ENCODE assay signal across 31 cellular contexts in the genomic region with DNA sequence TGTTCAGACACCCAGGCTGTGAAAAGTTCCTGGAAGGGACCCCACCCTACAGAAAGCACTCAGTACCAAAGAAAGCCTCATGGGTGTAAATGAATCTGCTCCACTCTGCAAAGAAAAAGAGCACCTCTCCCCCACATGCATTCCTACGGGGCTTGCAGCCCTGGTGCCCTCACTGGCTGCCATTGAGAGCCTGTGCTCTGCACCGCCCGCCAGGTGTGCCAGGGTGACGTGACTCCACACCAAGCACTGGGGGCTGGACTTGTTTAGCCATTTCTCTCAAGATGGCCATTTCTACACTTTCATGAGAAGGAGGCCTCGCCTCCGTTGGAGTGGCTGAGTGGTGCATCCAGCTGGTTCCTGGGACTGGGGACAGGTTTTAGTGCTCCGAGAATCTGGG.
A peak's percentile ranks its signal among the peaks of the same experiment; 100 is the strongest.
DNase-seq lines count a peak whose midpoint lies in the region; ATAC-seq, FAIRE-seq and TF ChIP-seq lines count a peak whose summit lies in the region.
"Had no signal": no experiment of that assay in that cellular context is flagged by ENCODE, and none has a peak within 500 bp of the region (broad histone marks: within the 10 kb centered on the region; RNA-seq: fewer than 3 reads in every experiment).

No MANE protein-coding gene starts in this region.

- no peaks in the 10 kb centered on the region for H3K27me3 ChIP-seq in lung (ENCODE audit: control insufficient read depth, insufficient read depth)
- H3K27me3 ChIP-seq in testis = no peaks in the 10 kb centered on the region
- H3K27me3 ChIP-seq in HepG2 (ENCODE audit: control insufficient read depth in 1 of 2, insufficient read depth in 2 of 2, low read length in 2 of 2) = peaks cover 0 to 22% of the 10 kb centered on the region in 2 experiments; a peak in 4 of 5 replicates
- H3K27me3 ChIP-seq: thyroid gland had no signal

- 78 to 88% methylated on average over 7 of the region's 7 CpGs for WGBS in lung, 2 donors
- WGBS in testis, 2 donors = 87 to 88% methylated on average over 3 to 7 of the region's 7 CpGs
- WGBS in HepG2 (ENCODE audit: low lambda C conversion rate) = 17% methylated on average over 6 of the region's 7 CpGs

- H3K4me3 Mint-ChIP-seq in activated CD4-positive, alpha-beta T cell treated with anti-CD3 and anti-CD28 coated beads, Interleukin-2, amount 10 ng/mL, durations not matched to agents 24 days and 14 days = no peak overlapping the region
- H3K4me3 Mint-ChIP-seq in activated CD4-positive, alpha-beta T cell treated with anti-CD3 and anti-CD28 coated beads for 36 hours = no peak overlapping the region
- no peak overlapping the region for H3K4me3 Mint-ChIP-seq in chondrocyte (ENCODE audit: unreplicated experiment)
- H3K4me3 Mint-ChIP-seq: activated T-cell treated with anti-CD3 and anti-CD28 coated beads, Interleukin-2, amount 50 U/mL, for 4 hours; brain; CD8-positive, alpha-beta memory T cell; neural crest cell; T-helper 1 cell treated with Interleukin-12 subunit alpha and Interleukin-12 subunit beta and Interleukin-4 antibody, amounts not matched to agents 30 μg/mL and 1 μg/mL, for 36 hours had no signal

- H3K9me3 Mint-ChIP-seq in activated CD4-positive, alpha-beta T cell treated with anti-CD3 and anti-CD28 coated beads, Interleukin-2, amount 10 ng/mL, durations not matched to agents 24 days and 14 days = no peaks in the 10 kb centered on the region
- no peaks in the 10 kb centered on the region for H3K9me3 Mint-ChIP-seq in activated CD4-positive, alpha-beta T cell treated with anti-CD3 and anti-CD28 coated beads for 36 hours (ENCODE audit: low read depth)
- peaks cover 11% of the 10 kb centered on the region for H3K9me3 Mint-ChIP-seq in chondrocyte (ENCODE audit: low read depth)

- DNase-seq in activated CD4-positive, alpha-beta T cell treated with anti-CD3 and anti-CD28 coated beads, Interleukin-2, amount 10 ng/mL, durations not matched to agents 24 days and 14 days = peak; percentile 48
- no peak for DNase-seq in activated CD4-positive, alpha-beta T cell treated with anti-CD3 and anti-CD28 coated beads for 36 hours
- DNase-seq in chondrocyte (ENCODE audit: low spot score) (peak; percentile 65), lung (ENCODE audit: low spot score) (peak; percentile 25), testis (peak; percentile 10), NCI-H2196 (lab: John Stamatoyannopoulos, UW; ENCODE audit: unreplicated experiment) (no peak), HepG2 (ENCODE audit: low spot score) (no peak)
- DNase-seq: activated CD4-positive, CD25-positive, alpha-beta regulatory T cell treated with anti-CD3 and anti-CD28 coated beads, Interleukin-2, amount 50 U/mL, for 72 hours; activated T-cell treated with anti-CD3 and anti-CD28 coated beads, Interleukin-2, amount 50 U/mL, for 4 hours; AML-193; CD8-positive, alpha-beta memory T cell; DMS153; effector CD4-positive, alpha-beta T cell; GM23248; mammary epithelial cell; NCI-H1105 treated with DMSO at 0.1 percent for 48 hours; NCI-H2029; NCI-H226; NCI-H774; stimulated activated naive CD8-positive, alpha-beta T cell treated with anti-CD3 and anti-CD28 coated beads, Interleukin-15, Interleukin-2, amounts not matched to agents 100 U/mL and 50 U/mL, for 24 hours; thyroid gland had no signal

- POLR2A ChIA-PET in activated CD4-positive, alpha-beta T cell treated with anti-CD3 and anti-CD28 coated beads for 36 hours (lab: Charles Lee) = no interaction called here
- POLR2A ChIA-PET in HepG2 (lab: Yijun Ruan, JAX) = no interaction called here

- H4K20me1 ChIP-seq in HepG2 (ENCODE audit: insufficient read depth, low read length) = no peaks in the 10 kb centered on the region; the same call in 1 of the 2 replicates

- H3K4me1 Mint-ChIP-seq in activated CD4-positive, alpha-beta T cell treated with anti-CD3 and anti-CD28 coated beads, Interleukin-2, amount 10 ng/mL, durations not matched to agents 24 days and 14 days = no peaks in the 10 kb centered on the region
- H3K4me1 Mint-ChIP-seq in activated CD4-positive, alpha-beta T cell treated with anti-CD3 and anti-CD28 coated beads for 36 hours = no peaks in the 10 kb centered on the region
- peaks cover 45% of the 10 kb centered on the region for H3K4me1 Mint-ChIP-seq in chondrocyte (ENCODE audit: low read depth)
- H3K4me1 Mint-ChIP-seq: CD8-positive, alpha-beta memory T cell had no signal

- no peak overlapping the region for H3K9ac ChIP-seq in HepG2 (ENCODE audit: insufficient read depth, low read depth, low read length)
- H3K9ac ChIP-seq: GM23248, SK-N-SH had no signal

- TF ChIP-seq CTCF in chondrocyte (IDR thresholded peaks at IDR 0.05) (no peak), lung (IDR thresholded peaks at IDR 0.05; ENCODE audit: control extremely low read depth, extremely low read depth) (no peak), testis (IDR thresholded peaks at IDR 0.05) (no peak), HepG2 (CRISPR knock-in tag; IDR thresholded peaks at IDR 0.05) (no peak)

- no peak overlapping the region for H3K4me2 ChIP-seq in HepG2 (ENCODE audit: low read depth, low read length)
- H3K4me2 ChIP-seq: A549, SK-N-SH had no signal

- H3K36me3 ChIP-seq in lung (ENCODE audit: control insufficient read depth in 2 of 2, insufficient read depth in 2 of 2, low read length in 2 of 2) (no peaks in the 10 kb centered on the region), testis (ENCODE audit: low read depth, missing control alignments) (no peaks in the 10 kb centered on the region), HepG2 (replicated peaks in 1 of 2; ENCODE audit: control insufficient read depth in 1 of 2, insufficient read depth in 2 of 2, low read length in 2 of 2) (no peaks in the 10 kb centered on the region)
- H3K36me3 ChIP-seq: prostate gland, thyroid gland had no signal

- in situ Hi-C loops in HepG2 (cut with HindIII; ENCODE audit: extremely low pct_ligation_motif_present, low pct_unique_long_range_greater_than_20kb) = no loop called here

- no peak for FAIRE-seq in HepG2 (lab: Jason Lieb, UNC)
- FAIRE-seq: A549, GM12892 had no signal

- no peak overlapping the region for H3K4me3 ChIP-seq in lung
- no peak overlapping the region for H3K4me3 ChIP-seq in testis
- H3K4me3 ChIP-seq in HepG2 (replicated peaks in 1 of 3; ENCODE audit: insufficient read depth in 1 of 3, low read depth in 2 of 3, low read length in 3 of 3) = no peak overlapping the region
- H3K4me3 ChIP-seq: A549, GM23248, prostate gland, thyroid gland had no signal

- intact Hi-C loops in activated CD4-positive, alpha-beta T cell treated with anti-CD3 and anti-CD28 coated beads, Interleukin-2, amount 10 ng/mL, durations not matched to agents 24 days and 14 days (cut with micrococcal nuclease) = no loop called here
- intact Hi-C loops in activated CD4-positive, alpha-beta T cell treated with anti-CD3 and anti-CD28 coated beads for 36 hours (cut with DNase I, micrococcal nuclease) = no loop called here
- intact Hi-C loops in testis (cut with DNase I; ENCODE audit: low total_unique reads) = no loop called here
- intact Hi-C loops in HepG2 (cut with micrococcal nuclease; ENCODE audit: unreplicated experiment) = no loop called here

- TF ChIP-seq EP300 in HepG2 (IDR thresholded peaks at IDR 0.05; ENCODE audit: low read depth in 2 of 2, low read length in 2 of 2) (no peak), HepG2 (CRISPR knock-in tag; IDR thresholded peaks at IDR 0.05; ENCODE audit: borderline replicate concordance) (no peak)

- no peak for TF ChIP-seq RAD21 in HepG2 (CRISPR knock-in tag; IDR thresholded peaks at IDR 0.05)

- no peaks in the 10 kb centered on the region for H3K79me2 ChIP-seq in HepG2 (ENCODE audit: insufficient read depth, low read length)

- CTCF ChIA-PET in activated CD4-positive, alpha-beta T cell treated with anti-CD3 and anti-CD28 coated beads for 36 hours (lab: Charles Lee) = no interaction called here
- CTCF ChIA-PET in HepG2 (lab: Yijun Ruan, JAX; ENCODE audit: low intra/inter-chr PET ratio, low total read pairs) = no interaction called here

- H3K27ac ChIP-seq in lung (ENCODE audit: low read depth in 1 of 2, low read length in 1 of 2) (no peak overlapping the region), testis (peak overlapping the region in 1 of 2 donors; percentile 18), HepG2 (ENCODE audit: extremely low read length, insufficient read depth, low read length) (no peak overlapping the region)
- H3K27ac ChIP-seq: epithelial cell of prostate, GM23248, prostate gland, thyroid gland had no signal

- H3K9me3 ChIP-seq in lung (ENCODE audit: control insufficient read depth in 2 of 2, insufficient read depth in 1 of 2, low read length in 1 of 2) = no peaks in the 10 kb centered on the region
- no peaks in the 10 kb centered on the region for H3K9me3 ChIP-seq in testis
- H3K9me3 ChIP-seq in HepG2 (ENCODE audit: low read length) = peaks cover 6% of the 10 kb centered on the region
- H3K9me3 ChIP-seq: prostate gland, thyroid gland had no signal

- no peak for ATAC-seq in activated CD4-positive, alpha-beta T cell treated with anti-CD3 and anti-CD28 coated beads for 36 hours
- ATAC-seq in lung (ENCODE audit: insufficient read depth, low FRiP score) (no peak), HepG2 (no peak), GM18505 (IDR thresholded peaks at IDR 0.05; ENCODE audit: unreplicated experiment) (no peak)
- ATAC-seq: A549; activated T-cell treated with anti-CD3 and anti-CD28 coated beads, Interleukin-2, amount 50 U/mL, for 4 hours; sciatic nerve had no signal

- no peak overlapping the region for H2AFZ ChIP-seq in HepG2 (ENCODE audit: low read length)
- H2AFZ ChIP-seq: GM23248 had no signal

- H3K4me1 ChIP-seq in lung (ENCODE audit: control insufficient read depth in 2 of 2, insufficient read depth in 2 of 2, low read length in 2 of 2) = peaks cover 0 to 10% of the 10 kb centered on the region in 2 donors
- peaks cover 43% of the 10 kb centered on the region for H3K4me1 ChIP-seq in testis
- no peaks in the 10 kb centered on the region for H3K4me1 ChIP-seq in HepG2 (ENCODE audit: insufficient read depth, low read length)
- H3K4me1 ChIP-seq: prostate gland had no signal

- no peaks in the 10 kb centered on the region for H3K36me3 Mint-ChIP-seq in activated CD4-positive, alpha-beta T cell treated with anti-CD3 and anti-CD28 coated beads, Interleukin-2, amount 10 ng/mL, durations not matched to agents 24 days and 14 days (ENCODE audit: low read depth)
- no peaks in the 10 kb centered on the region for H3K36me3 Mint-ChIP-seq in activated CD4-positive, alpha-beta T cell treated with anti-CD3 and anti-CD28 coated beads for 36 hours (ENCODE audit: low read depth)
- peaks cover 2% of the 10 kb centered on the region for H3K36me3 Mint-ChIP-seq in chondrocyte (ENCODE audit: low read depth)
- H3K36me3 Mint-ChIP-seq: CD8-positive, alpha-beta memory T cell had no signal

- no peak overlapping the region for H3K27ac Mint-ChIP-seq in activated CD4-positive, alpha-beta T cell treated with anti-CD3 and anti-CD28 coated beads, Interleukin-2, amount 10 ng/mL, durations not matched to agents 24 days and 14 days
- H3K27ac Mint-ChIP-seq in activated CD4-positive, alpha-beta T cell treated with anti-CD3 and anti-CD28 coated beads for 36 hours = no peak overlapping the region
- no peak overlapping the region for H3K27ac Mint-ChIP-seq in chondrocyte (ENCODE audit: unreplicated experiment)
- H3K27ac Mint-ChIP-seq: CD8-positive, alpha-beta memory T cell; T-helper 1 cell treated with Interleukin-12 subunit alpha and Interleukin-12 subunit beta and Interleukin-4 antibody, amounts not matched to agents 30 μg/mL and 1 μg/mL, for 36 hours had no signal

- TF ChIP-seq POLR2A in testis (IDR thresholded peaks at IDR 0.05) = no peak
- no peak for TF ChIP-seq POLR2A in HepG2 (IDR thresholded peaks at IDR 0.05; ENCODE audit: insufficient read depth in 1 of 2, low read depth in 2 of 2, low read length in 2 of 2)
- no peak for TF ChIP-seq POLR2A in GM18505 (IDR thresholded peaks at IDR 0.05; ENCODE audit: borderline replicate concordance, extremely low read depth, insufficient read depth, insufficient read length)

- BruUV-seq in HepG2 (replicated peaks; lab: Mats Ljungman, UMichigan) = no TSS peak

- peaks cover 5% of the 10 kb centered on the region for H3K27me3 Mint-ChIP-seq in activated CD4-positive, alpha-beta T cell treated with anti-CD3 and anti-CD28 coated beads, Interleukin-2, amount 10 ng/mL, durations not matched to agents 24 days and 14 days
- H3K27me3 Mint-ChIP-seq in activated CD4-positive, alpha-beta T cell treated with anti-CD3 and anti-CD28 coated beads for 36 hours = peaks cover 5% of the 10 kb centered on the region
- H3K27me3 Mint-ChIP-seq in chondrocyte (ENCODE audit: low read depth) = no peaks in the 10 kb centered on the region

Comparison
In these comparisons a context has a peak if more than half of its experiments do, and no peak if none do; other contexts are left out.
1. DNase-seq: peak in activated CD4-positive, alpha-beta T cell treated with anti-CD3 and anti-CD28 coated beads, Interleukin-2, amount 10 ng/mL, durations not matched to agents 24 days and 14 days (single experiment), chondrocyte (single experiment), lung (single experiment) and testis (single experiment); none in activated CD4-positive, alpha-beta T cell treated with anti-CD3 and anti-CD28 coated beads for 36 hours (single experiment), NCI-H2196 (single experiment) and HepG2 (single experiment).